30 cellular contexts compared by ENCODE assay signal in genomic region chrX:130563476-130563875, GRCh38.
DNase-seq lines count a peak whose midpoint lies in the region; ATAC-seq lines count a peak whose summit lies in the region.
"Had no signal": no experiment of that assay in that cellular context is flagged by ENCODE, and none has a peak within 500 bp of the region (broad histone marks: within the 10 kb centered on the region; RNA-seq: fewer than 3 reads in every experiment).

No MANE protein-coding gene starts in this region.

- ATAC-seq in GM19395 (IDR thresholded peaks at IDR 0.05; ENCODE audit: unreplicated experiment): peak; percentile 82
- peak; percentile 55 for ATAC-seq in HG02623 (IDR thresholded peaks at IDR 0.05; ENCODE audit: unreplicated experiment)
- ATAC-seq in HG03280 (IDR thresholded peaks at IDR 0.05; ENCODE audit: unreplicated experiment): no peak
- no peak for ATAC-seq in GM18867 (IDR thresholded peaks at IDR 0.05; ENCODE audit: unreplicated experiment)
- ATAC-seq: activated T-helper 17 cell treated with anti-CD3 and anti-CD28 coated beads, Interleukin-2, amount 50 U/mL, for 72 hours; K562; naive thymus-derived CD8-positive, alpha-beta T cell had no signal

- no peak overlapping the region for H2BK15ac ChIP-seq in neuronal stem cell (ENCODE audit: low read length)

- H2BK5ac ChIP-seq in neuronal stem cell (ENCODE audit: low read length): no peak overlapping the region

- H3K36me3 ChIP-seq in neuronal stem cell (replicated peaks in 1 of 2; ENCODE audit: control insufficient read depth in 2 of 2, insufficient read depth in 2 of 2, low read length in 2 of 2): no peaks in the 10 kb centered on the region
- H3K36me3 ChIP-seq: esophagus muscularis mucosa, left ventricle myocardium inferior, MG63, upper lobe of left lung had no signal

- no peak overlapping the region for H3K9ac ChIP-seq in neuronal stem cell (ENCODE audit: low read depth, low read length, poor library complexity)
- H3K9ac ChIP-seq: SK-N-SH had no signal

- no peak overlapping the region for H3K14ac ChIP-seq in neuronal stem cell (ENCODE audit: low read length)

- H3K27me3 ChIP-seq in neuronal stem cell (ENCODE audit: control insufficient read depth in 3 of 3, insufficient read depth in 3 of 3, low read depth in 1 of 3, low read length in 3 of 3): no peaks in the 10 kb centered on the region
- H3K27me3 ChIP-seq: esophagus muscularis mucosa, MG63, upper lobe of left lung had no signal

- H3K9me3 ChIP-seq in neuronal stem cell (replicated peaks in 1 of 2; ENCODE audit: control insufficient read depth in 2 of 2, insufficient read depth in 1 of 2, low read depth in 1 of 2, low read length in 2 of 2): no peaks in the 10 kb centered on the region
- H3K9me3 ChIP-seq: esophagus muscularis mucosa, left ventricle myocardium inferior, MG63, SK-N-SH, upper lobe of left lung had no signal

- H3K4ac ChIP-seq in neuronal stem cell (ENCODE audit: low read length): no peak overlapping the region

- peak; percentile 9 for DNase-seq in COLO668 (lab: John Stamatoyannopoulos, UW; ENCODE audit: unreplicated experiment)
- peak; percentile 27 for DNase-seq in HK-2 (ENCODE audit: unreplicated experiment)
- no peak for DNase-seq in OCI-M2 (lab: John Stamatoyannopoulos, UW; ENCODE audit: unreplicated experiment)
- no peak for DNase-seq in neuronal stem cell (ENCODE audit: low spot score)
- DNase-seq: activated CD4-positive, alpha-beta T cell treated with anti-CD3 and anti-CD28 coated beads, Interleukin-2, amount 10 ng/mL, durations not matched to agents 7 days and 5 days; anterior cingulate cortex; COR-L47; DND-41; hippocampal formation; immature natural killer cell; left ventricle myocardium inferior; MG63; naive thymus-derived CD8-positive, alpha-beta T cell; NCI-H2029 treated with DMSO at 0.1 percent for 48 hours; NCI-H345; NCI-H748 treated with DMSO at 0.1 percent for 48 hours; SK-N-SH; stimulated activated CD4-positive, alpha-beta T cell treated with anti-CD3 and anti-CD28 coated beads, Interleukin-2, amount 100 ng/mL, for 24 hours; substantia nigra; T-helper 2 cell; upper lobe of left lung had no signal

- no peak overlapping the region for H3K23ac ChIP-seq in neuronal stem cell (ENCODE audit: low read depth, low read length, poor library complexity)

- no peak overlapping the region for H2AFZ ChIP-seq in neuronal stem cell (ENCODE audit: low read length)

- no peak overlapping the region for H3K18ac ChIP-seq in neuronal stem cell (ENCODE audit: low read length)

- no peak overlapping the region for H2BK120ac ChIP-seq in neuronal stem cell (ENCODE audit: low read depth, low read length)

- no peak overlapping the region for H3K27ac ChIP-seq in neuronal stem cell (replicated peaks; ENCODE audit: low read length)
- H3K27ac ChIP-seq: coronary artery, esophagus muscularis mucosa, left ventricle myocardium inferior, upper lobe of left lung had no signal

- no peak overlapping the region for H4K91ac ChIP-seq in neuronal stem cell (ENCODE audit: low read depth, low read length, poor library complexity)

- H2BK12ac ChIP-seq in neuronal stem cell (ENCODE audit: low read length): no peak overlapping the region

- no peak overlapping the region for H4K8ac ChIP-seq in neuronal stem cell (ENCODE audit: low read depth, low read length)

- no CpG with 5 or more reads among the region's 2 CpGs for WGBS in neuronal stem cell (ENCODE audit: extremely low coverage in 2 of 2, insufficient read length in 2 of 2, insufficient replicate concordance in 1 of 2), 2 donors

- no peak overlapping the region for H2AK5ac ChIP-seq in neuronal stem cell (ENCODE audit: low read depth, low read length)

- H3K4me2 ChIP-seq in neuronal stem cell (ENCODE audit: insufficient read depth, low read length, poor library complexity, severe bottlenecking): no peak overlapping the region
- H3K4me2 ChIP-seq: SK-N-SH, smooth muscle cell had no signal

- no peaks in the 10 kb centered on the region for H3K4me1 ChIP-seq in neuronal stem cell (ENCODE audit: control insufficient read depth in 2 of 2, insufficient read depth in 1 of 2, low read depth in 1 of 2, low read length in 2 of 2)
- H3K4me1 ChIP-seq: esophagus muscularis mucosa, left ventricle myocardium inferior, upper lobe of left lung had no signal

- H3K4me3 ChIP-seq in neuronal stem cell (ENCODE audit: low read length in 2 of 2): no peak overlapping the region
- H3K4me3 ChIP-seq: coronary artery, esophagus muscularis mucosa, K562, left ventricle myocardium inferior, MG63, smooth muscle cell, upper lobe of left lung had no signal

- no peaks in the 10 kb centered on the region for H3K79me1 ChIP-seq in neuronal stem cell (ENCODE audit: low read depth, low read length)

Comparison
In these comparisons a context has a peak if more than half of its experiments do, and no peak if none do; other contexts are left out.
1. DNase-seq: peak in COLO668 (single experiment) and HK-2 (single experiment); none in OCI-M2 (single experiment) and neuronal stem cell (single experiment).
2. ATAC-seq: peak in GM19395 (single experiment) and HG02623 (single experiment); none in HG03280 (single experiment) and GM18867 (single experiment).